10 cellular contexts compared by ENCODE assay signal in genomic region chr17:43456661-43457361, GRCh38. TPM values are rescaled to one million over a fixed set of nuclear protein-coding genes. Genes with fewer than 3 reads are reported as not detected.
DNase-seq lines count a peak whose midpoint lies in the region; ATAC-seq lines count a peak whose summit lies in the region.
"Had no signal": no experiment of that assay in that cellular context is flagged by ENCODE, and none has a peak within 500 bp of the region (broad histone marks: within the 10 kb centered on the region; RNA-seq: fewer than 3 reads in every experiment).

No MANE protein-coding gene starts in this region.

- no peaks in the 10 kb centered on the region for H3K36me3 Mint-ChIP-seq in activated naive CD8-positive, alpha-beta T cell treated with anti-CD3 and anti-CD28 coated beads for 36 hours
- H3K36me3 Mint-ChIP-seq in activated T-cell treated with anti-CD3 and anti-CD28 coated beads, Interleukin-2, amount 50 U/mL, for 24 hours (ENCODE audit: low read depth) = no peaks in the 10 kb centered on the region
- H3K36me3 Mint-ChIP-seq: activated naive CD4-positive, alpha-beta T cell treated with anti-CD3 and anti-CD28 coated beads, Interleukin-2, amount 50 U/mL, for 24 hours; memory B cell had no signal

- DNase-seq in AG08395 (ENCODE audit: low spot score) (peak; percentile 49), Karpas-422 (peak; percentile 27), kidney tubule cell (ENCODE audit: low spot score) (peak; percentile 18)
- DNase-seq in activated naive CD8-positive, alpha-beta T cell treated with anti-CD3 and anti-CD28 coated beads for 36 hours = peak; percentile 29
- DNase-seq in activated CD4-positive, CD25-positive, alpha-beta regulatory T cell treated with anti-CD3 and anti-CD28 coated beads, Interleukin-2, amount 50 U/mL, for 72 hours = no peak
- no peak for DNase-seq in activated T-cell treated with anti-CD3 and anti-CD28 coated beads, Interleukin-2, amount 50 U/mL, for 24 hours

- no peak overlapping the region for H3K9ac ChIP-seq in Karpas-422 (ENCODE audit: low read length)

- H3K9me2 ChIP-seq in Karpas-422 (replicated peaks; ENCODE audit: insufficient read depth, low read length) = no peaks in the 10 kb centered on the region

- no peaks in the 10 kb centered on the region for H3K9me3 Mint-ChIP-seq in activated naive CD8-positive, alpha-beta T cell treated with anti-CD3 and anti-CD28 coated beads for 36 hours
- no peaks in the 10 kb centered on the region for H3K9me3 Mint-ChIP-seq in activated T-cell treated with anti-CD3 and anti-CD28 coated beads, Interleukin-2, amount 50 U/mL, for 24 hours
- H3K9me3 Mint-ChIP-seq: activated naive CD4-positive, alpha-beta T cell treated with anti-CD3 and anti-CD28 coated beads, Interleukin-2, amount 50 U/mL, for 24 hours; memory B cell had no signal

- H3K4me1 ChIP-seq in Karpas-422 (ENCODE audit: low read length) = no peaks in the 10 kb centered on the region

- peaks cover 13% of the 10 kb centered on the region for H3K4me1 Mint-ChIP-seq in activated naive CD8-positive, alpha-beta T cell treated with anti-CD3 and anti-CD28 coated beads for 36 hours
- H3K4me1 Mint-ChIP-seq in activated T-cell treated with anti-CD3 and anti-CD28 coated beads, Interleukin-2, amount 50 U/mL, for 24 hours (ENCODE audit: low read depth) = peaks cover 8% of the 10 kb centered on the region
- H3K4me1 Mint-ChIP-seq: memory B cell had no signal

- H3K27ac ChIP-seq in Karpas-422 (ENCODE audit: low read length) = no peak overlapping the region

- no peak overlapping the region for H2AFZ ChIP-seq in Karpas-422 (ENCODE audit: low read length)

- no peaks in the 10 kb centered on the region for H3K36me3 ChIP-seq in Karpas-422 (ENCODE audit: insufficient read depth, low read length)

- H4K20me1 ChIP-seq in Karpas-422 (ENCODE audit: insufficient read depth, low read depth, low read length) = no peaks in the 10 kb centered on the region

- no peak overlapping the region for H3K4me3 ChIP-seq in Karpas-422 (ENCODE audit: low read length)

- ATAC-seq in GM19035 (IDR thresholded peaks at IDR 0.05; ENCODE audit: unreplicated experiment) (no peak), GM19452 (IDR thresholded peaks at IDR 0.05; ENCODE audit: unreplicated experiment) (no peak)

- peaks cover 4% of the 10 kb centered on the region for H3K27me3 Mint-ChIP-seq in activated naive CD8-positive, alpha-beta T cell treated with anti-CD3 and anti-CD28 coated beads for 36 hours
- H3K27me3 Mint-ChIP-seq in activated T-cell treated with anti-CD3 and anti-CD28 coated beads, Interleukin-2, amount 50 U/mL, for 24 hours = peaks cover 13% of the 10 kb centered on the region
- H3K27me3 Mint-ChIP-seq: activated naive CD4-positive, alpha-beta T cell treated with anti-CD3 and anti-CD28 coated beads, Interleukin-2, amount 50 U/mL, for 24 hours had no signal

- no peak overlapping the region for H3K4me2 ChIP-seq in Karpas-422 (ENCODE audit: low read depth, low read length, poor library complexity, severe bottlenecking)

- no peak overlapping the region for H3K4me3 Mint-ChIP-seq in activated naive CD8-positive, alpha-beta T cell treated with anti-CD3 and anti-CD28 coated beads for 36 hours
- no peak overlapping the region for H3K4me3 Mint-ChIP-seq in activated T-cell treated with anti-CD3 and anti-CD28 coated beads, Interleukin-2, amount 50 U/mL, for 24 hours
- H3K4me3 Mint-ChIP-seq: activated naive CD4-positive, alpha-beta T cell treated with anti-CD3 and anti-CD28 coated beads, Interleukin-2, amount 50 U/mL, for 24 hours; memory B cell had no signal

- no peaks in the 10 kb centered on the region for H3K9me3 ChIP-seq in Karpas-422 (ENCODE audit: low read length)

- H3K27me3 ChIP-seq in Karpas-422 (ENCODE audit: low read length) = no peaks in the 10 kb centered on the region

- H3K27ac Mint-ChIP-seq in activated naive CD8-positive, alpha-beta T cell treated with anti-CD3 and anti-CD28 coated beads for 36 hours = no peak overlapping the region
- no peak overlapping the region for H3K27ac Mint-ChIP-seq in activated T-cell treated with anti-CD3 and anti-CD28 coated beads, Interleukin-2, amount 50 U/mL, for 24 hours
- H3K27ac Mint-ChIP-seq: activated naive CD4-positive, alpha-beta T cell treated with anti-CD3 and anti-CD28 coated beads, Interleukin-2, amount 50 U/mL, for 24 hours; memory B cell had no signal

- no peaks in the 10 kb centered on the region for H3K79me2 ChIP-seq in Karpas-422 (ENCODE audit: low read length)

RNA-seq across cellular contexts. Expression of gene DHX8, which starts 27.0 kb away (rescaled TPM):
- 23.7 and 34.9 TPM in 2 replicates for total RNA-seq in Karpas-422 (2014; rRNA removed; shearing (Covaris generic); ENCODE audit: low replicate concordance)
- total RNA-seq in activated naive CD8-positive, alpha-beta T cell treated with anti-CD3 and anti-CD28 coated beads for 36 hours = 10 to 100 TPM; 48.6 to 56.7 TPM

RNA-seq across cellular contexts. Expression of gene ARL4D, which starts 58.0 kb away (rescaled TPM):
- total RNA-seq in Karpas-422 (2014; rRNA removed; shearing (Covaris generic); ENCODE audit: low replicate concordance) = not detected in 2 replicates
- 1 to 10 TPM; 2.5 to 3.6 TPM for total RNA-seq in activated naive CD8-positive, alpha-beta T cell treated with anti-CD3 and anti-CD28 coated beads for 36 hours

Comparison
In these comparisons a context has a peak if more than half of its experiments do, and no peak if none do; other contexts are left out.
1. DNase-seq: peak in AG08395 (single experiment), Karpas-422 (single experiment), activated naive CD8-positive, alpha-beta T cell treated with anti-CD3 and anti-CD28 coated beads for 36 hours (single experiment) and kidney tubule cell (single experiment); none in activated CD4-positive, CD25-positive, alpha-beta regulatory T cell treated with anti-CD3 and anti-CD28 coated beads, Interleukin-2, amount 50 U/mL, for 72 hours (single experiment) and activated T-cell treated with anti-CD3 and anti-CD28 coated beads, Interleukin-2, amount 50 U/mL, for 24 hours (single experiment).